ENCODE assay signal across 8 cellular contexts in genomic region chr3:115791271-115792153, GRCh38.
DNase-seq lines count a peak whose midpoint lies in the region; ATAC-seq and TF ChIP-seq lines count a peak whose summit lies in the region.
"Not testable (repeated sequence)": the region's sequence is repeated elsewhere in the genome, so short reads cannot be mapped to it uniquely, and the experiment has no call there.

No MANE protein-coding gene starts in this region.

- H3K36me3 ChIP-seq in PC-9 (ENCODE audit: low read depth); endodermal cell (ENCODE audit: control insufficient read depth, insufficient read depth, low read length); mesodermal cell (ENCODE audit: control insufficient read depth, insufficient read depth, low read length); smooth muscle cell (ENCODE audit: low read depth): not testable (repeated sequence)

- peak overlapping the region; percentile 73 for H3K27ac Mint-ChIP-seq in activated CD4-positive, alpha-beta T cell treated with anti-CD3 and anti-CD28 coated beads for 36 hours
- H3K27ac Mint-ChIP-seq in activated naive CD4-positive, alpha-beta T cell treated with anti-CD3 and anti-CD28 coated beads, Interleukin-2, amount 50 U/mL, for 24 hours = peak overlapping the region; percentile 42
- H3K27ac Mint-ChIP-seq in endodermal cell = peak overlapping the region; percentile 50

- TF ChIP-seq CTCF in PC-9 (conservative IDR thresholded peaks at IDR 0.05); endodermal cell (conservative IDR thresholded peaks at IDR 0.05); smooth muscle cell (IDR thresholded peaks at IDR 0.05; ENCODE audit: borderline replicate concordance, insufficient read depth, poor library complexity, severe bottlenecking): not testable (repeated sequence)

- WGBS in endodermal cell (ENCODE audit: insufficient coverage in 1 of 2, insufficient read length in 1 of 2), 2 experiments = 79 to 84% methylated on average over 12 to 55 of the region's 55 CpGs
- WGBS in mesodermal cell (ENCODE audit: insufficient coverage in 2 of 2), 2 experiments = 85% methylated on average over 27 to 44 of the region's 55 CpGs
- 83% methylated on average over 45 of the region's 55 CpGs for WGBS in smooth muscle cell (ENCODE audit: low lambda C conversion rate)

- not testable (repeated sequence) for H3K9me3 Mint-ChIP-seq in activated CD4-positive, alpha-beta T cell treated with anti-CD3 and anti-CD28 coated beads for 36 hours (ENCODE audit: low read depth); activated naive CD4-positive, alpha-beta T cell treated with anti-CD3 and anti-CD28 coated beads, Interleukin-2, amount 50 U/mL, for 24 hours; endodermal cell

- DNase-seq in A172 (ENCODE audit: low spot score) = peak; percentile 11
- DNase-seq in PC-9; activated CD4-positive, alpha-beta T cell treated with anti-CD3 and anti-CD28 coated beads for 36 hours; endodermal cell; smooth muscle cell (lab: John Stamatoyannopoulos, UW; ENCODE audit: unreplicated experiment): not testable (repeated sequence)

- peaks cover 33% of the 10 kb centered on the region for H3K4me1 Mint-ChIP-seq in activated CD4-positive, alpha-beta T cell treated with anti-CD3 and anti-CD28 coated beads for 36 hours
- peaks cover 41% of the 10 kb centered on the region for H3K4me1 Mint-ChIP-seq in activated naive CD4-positive, alpha-beta T cell treated with anti-CD3 and anti-CD28 coated beads, Interleukin-2, amount 50 U/mL, for 24 hours
- H3K4me1 Mint-ChIP-seq in endodermal cell = peaks cover 46% of the 10 kb centered on the region

- H3K27ac ChIP-seq in PC-9 (peak overlapping the region; percentile 89), mesodermal cell (ENCODE audit: low read depth, low read length, severe bottlenecking) (peak overlapping the region; percentile 86), smooth muscle cell (ENCODE audit: low read depth) (peak overlapping the region; percentile 97)
- not testable (repeated sequence) for H3K27ac ChIP-seq in endodermal cell (ENCODE audit: low read depth, low read length)

- not testable (repeated sequence) for H2AFZ ChIP-seq in PC-9; smooth muscle cell (ENCODE audit: low read depth)

- ATAC-seq in GM19324 (IDR thresholded peaks at IDR 0.05; ENCODE audit: low FRiP score, unreplicated experiment) = peak; percentile 15
- ATAC-seq in activated CD4-positive, alpha-beta T cell treated with anti-CD3 and anti-CD28 coated beads for 36 hours = not testable (repeated sequence)

- H3K9ac ChIP-seq in endodermal cell (ENCODE audit: extremely low read depth, low read length, poor library complexity, severe bottlenecking) = not testable (repeated sequence)
- peak overlapping the region; percentile 72 for H3K9ac ChIP-seq in smooth muscle cell (ENCODE audit: low read depth)

- not testable (repeated sequence) for H3K9me3 ChIP-seq in PC-9 (ENCODE audit: insufficient read depth, low read depth); mesodermal cell (ENCODE audit: control insufficient read depth, low read length); smooth muscle cell (replicated peaks; ENCODE audit: low read depth)
- H3K9me3 ChIP-seq in endodermal cell (ENCODE audit: control insufficient read depth, low read length) = peaks cover 12% of the 10 kb centered on the region

- H3K27me3 ChIP-seq in PC-9 (ENCODE audit: insufficient read depth, low read depth); endodermal cell (ENCODE audit: control insufficient read depth, insufficient read depth, low read length, poor library complexity, severe bottlenecking); smooth muscle cell (ENCODE audit: low read depth): not testable (repeated sequence)

- H3K4me1 ChIP-seq in PC-9 (replicated peaks; ENCODE audit: insufficient read depth) (peaks cover 54% of the 10 kb centered on the region), mesodermal cell (ENCODE audit: control insufficient read depth, insufficient read depth, low read length, poor library complexity, severe bottlenecking) (peaks cover 20% of the 10 kb centered on the region)
- H3K4me1 ChIP-seq in endodermal cell (ENCODE audit: control insufficient read depth, insufficient read depth, low read length); smooth muscle cell (ENCODE audit: low read depth): not testable (repeated sequence)

- intact Hi-C loops in PC-9 (cut with micrococcal nuclease; ENCODE audit: unreplicated experiment) = loop anchor here (1.0 to 10.0 kb wide), 3 partner anchors 9 to 1737 kb away; partner anchors contain the start of genes CCDC191 and QTRT2
- intact Hi-C loops in activated CD4-positive, alpha-beta T cell treated with anti-CD3 and anti-CD28 coated beads for 36 hours (cut with DNase I, micrococcal nuclease) = loop anchor here (1.0 to 5.0 kb wide), 3 partner anchors 7 to 1284 kb away; no protein-coding TSS in a partner anchor

- peak overlapping the region; percentile 64 for H3K4me2 ChIP-seq in PC-9
- H3K4me2 ChIP-seq in smooth muscle cell = peak overlapping the region; percentile 17

- not testable (repeated sequence) for H3K4me3 Mint-ChIP-seq in activated CD4-positive, alpha-beta T cell treated with anti-CD3 and anti-CD28 coated beads for 36 hours
- H3K4me3 Mint-ChIP-seq in activated naive CD4-positive, alpha-beta T cell treated with anti-CD3 and anti-CD28 coated beads, Interleukin-2, amount 50 U/mL, for 24 hours = peak overlapping the region; percentile 59
- peak overlapping the region; percentile 48 for H3K4me3 Mint-ChIP-seq in endodermal cell

- not testable (repeated sequence) for H3K36me3 Mint-ChIP-seq in activated CD4-positive, alpha-beta T cell treated with anti-CD3 and anti-CD28 coated beads for 36 hours (ENCODE audit: low read depth); activated naive CD4-positive, alpha-beta T cell treated with anti-CD3 and anti-CD28 coated beads, Interleukin-2, amount 50 U/mL, for 24 hours; endodermal cell (ENCODE audit: low read depth)

- not testable (repeated sequence) for H3K79me2 ChIP-seq in PC-9 (ENCODE audit: low read depth); smooth muscle cell (ENCODE audit: low read depth)

- not testable (repeated sequence) for H4K20me1 ChIP-seq in PC-9 (ENCODE audit: insufficient read depth); smooth muscle cell (ENCODE audit: low read depth)

- not testable (repeated sequence) for H3K9me2 ChIP-seq in PC-9 (ENCODE audit: insufficient read depth)

- peaks cover 46% of the 10 kb centered on the region for H3F3A ChIP-seq in PC-9 (ENCODE audit: insufficient read depth, low read depth)
- H3F3A ChIP-seq in smooth muscle cell (ENCODE audit: low read depth) = not testable (repeated sequence)

- not testable (repeated sequence) for H3K4me3 ChIP-seq in PC-9; mesodermal cell (ENCODE audit: extremely low read depth, insufficient read depth, low read length, poor library complexity, severe bottlenecking); smooth muscle cell
- H3K4me3 ChIP-seq in endodermal cell (ENCODE audit: low read length) = peak overlapping the region; percentile 40

- not testable (repeated sequence) for BruUV-seq in PC-9 (replicated peaks; lab: Mats Ljungman, UMichigan)

- H3K27me3 Mint-ChIP-seq in activated CD4-positive, alpha-beta T cell treated with anti-CD3 and anti-CD28 coated beads for 36 hours; activated naive CD4-positive, alpha-beta T cell treated with anti-CD3 and anti-CD28 coated beads, Interleukin-2, amount 50 U/mL, for 24 hours: not testable (repeated sequence)
- H3K27me3 Mint-ChIP-seq in endodermal cell (ENCODE audit: insufficient read depth) = peaks cover 21% of the 10 kb centered on the region

- CTCF ChIA-PET in PC-9 (lab: Charles Lee) = not testable (repeated sequence)
- CTCF ChIA-PET in activated CD4-positive, alpha-beta T cell treated with anti-CD3 and anti-CD28 coated beads for 36 hours (lab: Charles Lee) = interaction anchor here (0.7 to 1.1 kb wide), 3 partner anchors 12 to 26 kb away, joined by 3 to 4 read pairs (median 3); no protein-coding TSS in a partner anchor

- POLR2A ChIA-PET in PC-9 (lab: Charles Lee; ENCODE audit: unreplicated experiment) = interaction anchor here (0.6 kb wide), 1 partner anchor 1382 kb away, joined by 3 read pairs; no protein-coding TSS in a partner anchor
- POLR2A ChIA-PET in activated CD4-positive, alpha-beta T cell treated with anti-CD3 and anti-CD28 coated beads for 36 hours (lab: Charles Lee) = interaction anchor here (0.6 kb wide), 1 partner anchor 1463 kb away, joined by 3 read pairs; no protein-coding TSS in a partner anchor
